In the genomic region with DNA sequence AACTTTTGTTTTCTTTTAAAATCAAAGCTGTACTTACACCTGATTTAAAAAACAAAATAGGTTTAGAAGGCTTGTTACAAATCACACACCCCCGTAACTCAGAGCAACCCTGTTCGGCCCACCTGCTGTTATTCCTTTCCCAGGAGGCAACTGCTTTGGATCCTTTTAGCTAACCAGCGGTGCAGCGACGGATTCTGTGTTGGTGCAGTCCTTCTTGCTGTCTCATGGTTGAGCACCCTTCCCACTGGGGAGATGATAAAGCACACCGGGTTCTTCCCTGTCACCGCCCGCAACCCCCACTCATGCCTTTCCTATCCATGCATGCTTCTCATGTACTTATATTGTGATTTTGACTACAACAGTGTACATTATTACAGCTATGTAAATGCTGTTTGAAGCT, we compare ENCODE assay signal across 18 cellular contexts. TPM values are rescaled to one million over a fixed set of nuclear protein-coding genes. Genes with fewer than 3 reads are reported as not detected.
A peak's percentile ranks its signal among the peaks of the same experiment; 100 is the strongest.
DNase-seq lines count a peak whose midpoint lies in the region; ATAC-seq lines count a peak whose summit lies in the region.
"Had no signal": no experiment of that assay in that cellular context is flagged by ENCODE, and none has a peak within 500 bp of the region (broad histone marks: within the 10 kb centered on the region; RNA-seq: fewer than 3 reads in every experiment).

No MANE protein-coding gene starts in this region.

- intact Hi-C loops in Right ventricle myocardium superior (cut with DNase I) = no loop called here

- peak overlapping the region; percentile 39 to 72 (median 54) for H3K4me3 Mint-ChIP-seq in CD8-positive, alpha-beta memory T cell
- H3K4me3 Mint-ChIP-seq in activated naive CD8-positive, alpha-beta T cell treated with anti-CD3 and anti-CD28 coated beads for 36 hours = peak overlapping the region; percentile 26
- H3K4me3 Mint-ChIP-seq in naive thymus-derived CD8-positive, alpha-beta T cell = peak overlapping the region in 9 of 10 donors; percentile 1 to 74 (median 50)

- H3K36me3 ChIP-seq in CD8-positive, alpha-beta memory T cell (ENCODE audit: insufficient read depth, low read length) = no peaks in the 10 kb centered on the region
- H3K36me3 ChIP-seq: HAP-1, lower lobe of right lung had no signal

- CTCF ChIA-PET in CD8-positive, alpha-beta memory T cell (lab: Charles Lee) = interaction anchor here (0.6 to 3.2 kb wide), 24 partner anchors 9 to 1636 kb away, joined by 3 to 16 read pairs (median 4); a partner anchor contains a TSS

- H3K27me3 Mint-ChIP-seq in CD8-positive, alpha-beta memory T cell = peaks cover 4 to 6% of the 10 kb centered on the region in 2 donors
- H3K27me3 Mint-ChIP-seq in activated naive CD8-positive, alpha-beta T cell treated with anti-CD3 and anti-CD28 coated beads for 36 hours = no peaks in the 10 kb centered on the region
- peaks cover 0 to 6% (median 0%) of the 10 kb centered on the region in 5 donors for H3K27me3 Mint-ChIP-seq in naive thymus-derived CD8-positive, alpha-beta T cell

- no peaks in the 10 kb centered on the region for H3K9me3 Mint-ChIP-seq in CD8-positive, alpha-beta memory T cell
- H3K9me3 Mint-ChIP-seq in activated naive CD8-positive, alpha-beta T cell treated with anti-CD3 and anti-CD28 coated beads for 36 hours = peaks cover 8% of the 10 kb centered on the region
- no peaks in the 10 kb centered on the region for H3K9me3 Mint-ChIP-seq in naive thymus-derived CD8-positive, alpha-beta T cell

- POLR2A ChIA-PET in CD8-positive, alpha-beta memory T cell (lab: Charles Lee) = interaction anchor here (0.6 kb wide), 1 partner anchor 74 kb away, joined by 5 read pairs; no protein-coding TSS in a partner anchor
- POLR2A ChIA-PET in naive thymus-derived CD8-positive, alpha-beta T cell (lab: Charles Lee) = no interaction called here

- peaks cover 4 to 18% (median 11%) of the 10 kb centered on the region in 3 donors for H3K4me1 Mint-ChIP-seq in CD8-positive, alpha-beta memory T cell
- peaks cover 11% of the 10 kb centered on the region for H3K4me1 Mint-ChIP-seq in activated naive CD8-positive, alpha-beta T cell treated with anti-CD3 and anti-CD28 coated beads for 36 hours
- H3K4me1 Mint-ChIP-seq in naive thymus-derived CD8-positive, alpha-beta T cell = peaks cover 2 to 20% (median 4%) of the 10 kb centered on the region in 4 donors

- no peak for ATAC-seq in naive thymus-derived CD8-positive, alpha-beta T cell
- ATAC-seq in Right ventricle myocardium superior (ENCODE audit: poor library complexity) = no peak
- ATAC-seq: esophagus mucosa, K562, lower lobe of right lung had no signal

- no peak overlapping the region for H3K27ac ChIP-seq in CD8-positive, alpha-beta memory T cell (ENCODE audit: low read depth, low read length)
- H3K27ac ChIP-seq: 22Rv1, C4-2B, lower lobe of right lung had no signal

- H3K27me3 ChIP-seq in CD8-positive, alpha-beta memory T cell (ENCODE audit: insufficient read depth, low read length, poor library complexity, severe bottlenecking) = no peaks in the 10 kb centered on the region

- peak overlapping the region in 1 of 8 donors; percentile 45 for H3K27ac Mint-ChIP-seq in CD8-positive, alpha-beta memory T cell
- no peak overlapping the region for H3K27ac Mint-ChIP-seq in activated naive CD8-positive, alpha-beta T cell treated with anti-CD3 and anti-CD28 coated beads for 36 hours
- peak overlapping the region in 1 of 10 donors; percentile 5 for H3K27ac Mint-ChIP-seq in naive thymus-derived CD8-positive, alpha-beta T cell

- no peak overlapping the region for H3K4me3 ChIP-seq in CD8-positive, alpha-beta memory T cell (ENCODE audit: low read length)

- DNase-seq in DMS 273 (lab: John Stamatoyannopoulos, UW; ENCODE audit: unreplicated experiment) = peak; percentile 4
- no peak for DNase-seq in DMS 273 treated with DMSO at 0.1 percent for 48 hours (lab: John Stamatoyannopoulos, UW)
- no peak for DNase-seq in CD8-positive, alpha-beta memory T cell
- DNase-seq in activated naive CD8-positive, alpha-beta T cell treated with anti-CD3 and anti-CD28 coated beads for 36 hours = no peak
- no peak for DNase-seq in naive thymus-derived CD8-positive, alpha-beta T cell
- DNase-seq in NCI-H526 (lab: John Stamatoyannopoulos, UW) = no peak
- DNase-seq in Right ventricle myocardium superior = no peak
- DNase-seq in NCI-H748 treated with DMSO at 0.1 percent for 48 hours (lab: John Stamatoyannopoulos, UW) = no peak
- DNase-seq: activated gamma-delta T cell; DND-41; lower lobe of right lung; NCI-H1048; stimulated activated naive CD4-positive, alpha-beta T cell treated with Interleukin-2 at 50 U/mL for 16 hours had no signal

- H3K9me3 ChIP-seq in CD8-positive, alpha-beta memory T cell (ENCODE audit: low read length) = no peaks in the 10 kb centered on the region
- H3K9me3 ChIP-seq: HAP-1, lower lobe of right lung had no signal

- H3K4me1 ChIP-seq in CD8-positive, alpha-beta memory T cell (ENCODE audit: insufficient read depth, low read length) = peaks cover 4% of the 10 kb centered on the region
- H3K4me1 ChIP-seq: HAP-1 had no signal

- no peaks in the 10 kb centered on the region for H3K36me3 Mint-ChIP-seq in CD8-positive, alpha-beta memory T cell
- peaks cover 3% of the 10 kb centered on the region for H3K36me3 Mint-ChIP-seq in activated naive CD8-positive, alpha-beta T cell treated with anti-CD3 and anti-CD28 coated beads for 36 hours
- H3K36me3 Mint-ChIP-seq in naive thymus-derived CD8-positive, alpha-beta T cell = no peaks in the 10 kb centered on the region

RNA-seq across cellular contexts. Expression of a gene that starts 24.8 kb away (rescaled TPM):
- total RNA-seq in CD8-positive, alpha-beta memory T cell = 100 to 1,000 TPM; 113 to 136 TPM
- 0.70 TPM for polyA plus RNA-seq in CD8-positive, alpha-beta memory T cell
- 100 to 1,000 TPM; 196 to 210 TPM for total RNA-seq in activated naive CD8-positive, alpha-beta T cell treated with anti-CD3 and anti-CD28 coated beads for 36 hours
- under 1 TPM; 0.08 to 0.34 TPM for total RNA-seq in naive thymus-derived CD8-positive, alpha-beta T cell
- polyA plus RNA-seq in naive thymus-derived CD8-positive, alpha-beta T cell = 1 to 10 TPM in 1 of 3 donors, under 1 TPM in 1, not detected in 1; 0.77 to 2.4 TPM
- 2.4 TPM for total RNA-seq in Right ventricle myocardium superior

Comparison
In these comparisons a context has a peak if more than half of its experiments do, and no peak if none do; other contexts are left out.
1. RNA of a gene that starts 24.8 kb away (total RNA-seq): 196 to 210 TPM in activated naive CD8-positive, alpha-beta T cell treated with anti-CD3 and anti-CD28 coated beads for 36 hours and 113 to 136 TPM in CD8-positive, alpha-beta memory T cell; 2.4 TPM in Right ventricle myocardium superior (single experiment) and 0.08 to 0.34 TPM in naive thymus-derived CD8-positive, alpha-beta T cell; every median in the first group is over 10 times any median in the second.
2. Peak in every context shown above with its lines, with median percentiles within 50 percentile points of each other: H3K4me3 Mint-ChIP-seq.